19 cellular contexts compared by ENCODE assay signal in the genomic region with DNA sequence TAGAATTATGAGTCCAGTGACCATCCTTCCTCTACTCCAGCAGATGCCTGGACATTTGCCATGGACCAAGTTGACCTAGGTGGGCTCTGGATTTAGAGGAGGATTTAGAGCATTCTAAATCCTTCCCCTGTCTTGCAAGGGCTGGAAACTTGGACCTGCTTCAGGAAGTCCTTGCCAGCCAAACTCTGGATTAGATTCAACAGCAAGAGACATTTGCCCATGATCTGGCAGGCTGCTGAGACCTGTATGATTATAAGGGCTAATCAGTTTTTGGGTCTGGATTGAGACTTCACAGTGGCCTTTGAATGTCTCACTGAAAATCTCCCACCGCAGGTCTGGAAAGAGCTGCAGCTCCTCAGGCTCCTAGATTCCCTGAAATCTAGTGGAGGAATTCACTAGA. TPM values are rescaled to one million over a fixed set of nuclear protein-coding genes. Genes with fewer than 3 reads are reported as not detected.
DNase-seq lines count a peak whose midpoint lies in the region; ATAC-seq and TF ChIP-seq lines count a peak whose summit lies in the region.
"Had no signal": no experiment of that assay in that cellular context is flagged by ENCODE, and none has a peak within 500 bp of the region (broad histone marks: within the 10 kb centered on the region; RNA-seq: fewer than 3 reads in every experiment).

No MANE protein-coding gene starts in this region.

- H4K91ac ChIP-seq in mesenchymal stem cell (ENCODE audit: low read length): no peak overlapping the region

- WGBS in mesenchymal stem cell: 86% methylated on average over 1 of the region's 1 CpG
- 35% methylated on average over 1 of the region's 1 CpG for WGBS in prostate gland

- H3K36me3 ChIP-seq in left ventricle myocardium inferior (no peaks in the 10 kb centered on the region), mesenchymal stem cell (ENCODE audit: control insufficient read depth in 1 of 2, insufficient read depth in 2 of 2, low read depth in 1 of 2, low read length in 2 of 2) (no peaks in the 10 kb centered on the region), prostate gland (no peaks in the 10 kb centered on the region)
- H3K36me3 ChIP-seq: BE2C had no signal

- no peak for DNase-seq in Right ventricle myocardium superior
- no peak for DNase-seq in left ventricle myocardium inferior
- peak; percentile 51 for DNase-seq in SK-N-DZ (ENCODE audit: low spot score)
- no peak for DNase-seq in mesenchymal stem cell
- DNase-seq in prostate gland (ENCODE audit: low spot score): peak; percentile 7
- no peak for DNase-seq in dedifferentiated amniotic fluid mesenchymal stem cell (ENCODE audit: extremely low spot score)
- DNase-seq in ACHN: no peak
- DNase-seq in NOMO-1 (lab: John Stamatoyannopoulos, UW; ENCODE audit: unreplicated experiment in 2 of 2): no peak
- DNase-seq: BE2C; CD4-positive, alpha-beta memory T cell; DMS153; DMS79 treated with DMSO at 0.1 percent for 48 hours; EL; GDM1; GOT3; H9 had no signal

- no peak overlapping the region for H3K4ac ChIP-seq in mesenchymal stem cell (ENCODE audit: low read depth in 1 of 2, low read length in 2 of 2)

- H2BK120ac ChIP-seq in mesenchymal stem cell (ENCODE audit: low read depth, low read length): no peak overlapping the region

- H2AFZ ChIP-seq in mesenchymal stem cell (ENCODE audit: low read depth, low read length): no peak overlapping the region

- H3K14ac ChIP-seq in mesenchymal stem cell (ENCODE audit: low read length in 2 of 2): no peak overlapping the region

- H3K18ac ChIP-seq in mesenchymal stem cell (ENCODE audit: low read depth in 1 of 2, low read length in 2 of 2): no peak overlapping the region

- in situ Hi-C loops in ACHN (cut with HindIII; ENCODE audit: low pct_ligation_motif_present, low pct_unique_long_range_greater_than_20kb, low sequenced_read_pairs): no loop called here

- H3K9me3 ChIP-seq in left ventricle myocardium inferior (replicated peaks) (no peaks in the 10 kb centered on the region), mesenchymal stem cell (ENCODE audit: control insufficient read depth, low read length) (no peaks in the 10 kb centered on the region), prostate gland (no peaks in the 10 kb centered on the region)
- H3K9me3 ChIP-seq: BE2C had no signal

- H3K27ac ChIP-seq in left ventricle myocardium inferior (replicated peaks): no peak overlapping the region
- H3K27ac ChIP-seq in mesenchymal stem cell (ENCODE audit: low read length, poor library complexity, severe bottlenecking): no peak overlapping the region
- H3K27ac ChIP-seq in prostate gland: no peak overlapping the region
- H3K27ac ChIP-seq: C4-2B had no signal

- H4K8ac ChIP-seq in mesenchymal stem cell (ENCODE audit: low read length): peak overlapping the region; percentile 19

- no peak overlapping the region for H2BK15ac ChIP-seq in mesenchymal stem cell (ENCODE audit: low read depth, poor library complexity, severe bottlenecking)

- H3K79me1 ChIP-seq in mesenchymal stem cell (replicated peaks; ENCODE audit: low read length, poor library complexity, severe bottlenecking): no peaks in the 10 kb centered on the region

- intact Hi-C loops in Right ventricle myocardium superior (cut with DNase I) (no loop called here), left ventricle myocardium inferior (cut with micrococcal nuclease) (no loop called here), prostate gland (cut with DNase I) (no loop called here)

- no peak overlapping the region for H2AK5ac ChIP-seq in mesenchymal stem cell (ENCODE audit: low read length, severe bottlenecking)

- TF ChIP-seq CTCF in left ventricle myocardium inferior (IDR thresholded peaks at IDR 0.05; ENCODE audit: borderline replicate concordance): no peak
- TF ChIP-seq CTCF in prostate gland (IDR thresholded peaks at IDR 0.05): no peak

- H3K9ac ChIP-seq in mesenchymal stem cell (ENCODE audit: low read length): no peak overlapping the region

- no peak overlapping the region for H2BK5ac ChIP-seq in mesenchymal stem cell (ENCODE audit: low read depth, low read length, poor library complexity, severe bottlenecking)

- TF ChIP-seq POLR2A in prostate gland (IDR thresholded peaks at IDR 0.05): no peak

- H3K27me3 ChIP-seq in left ventricle myocardium inferior (ENCODE audit: low read depth) (no peaks in the 10 kb centered on the region), mesenchymal stem cell (ENCODE audit: control insufficient read depth in 1 of 2, insufficient read depth in 1 of 2, low read length in 2 of 2) (no peaks in the 10 kb centered on the region), prostate gland (replicated peaks; ENCODE audit: insufficient read depth) (no peaks in the 10 kb centered on the region)
- H3K27me3 ChIP-seq: BE2C had no signal

- H3K4me2 ChIP-seq in mesenchymal stem cell (ENCODE audit: low read length, poor library complexity, severe bottlenecking): no peak overlapping the region

- ATAC-seq in Right ventricle myocardium superior (ENCODE audit: poor library complexity): peak; percentile 81

- H2BK12ac ChIP-seq in mesenchymal stem cell (ENCODE audit: low read length in 2 of 2): no peak overlapping the region

- no peak overlapping the region for H3K23ac ChIP-seq in mesenchymal stem cell (ENCODE audit: low read length in 2 of 2)

- no peak overlapping the region for H3K4me3 ChIP-seq in left ventricle myocardium inferior
- H3K4me3 ChIP-seq in mesenchymal stem cell (ENCODE audit: insufficient read depth in 1 of 2, low read depth in 1 of 2, low read length in 2 of 2): no peak overlapping the region
- H3K4me3 ChIP-seq in prostate gland: no peak overlapping the region

- H3K4me1 ChIP-seq in left ventricle myocardium inferior (peaks cover 15% of the 10 kb centered on the region), mesenchymal stem cell (ENCODE audit: control insufficient read depth, insufficient read depth, low read depth, low read length) (no peaks in the 10 kb centered on the region), prostate gland (replicated peaks) (no peaks in the 10 kb centered on the region)

RNA-seq across cellular contexts. Expression of gene HDGFL1, which starts 13.1 kb away (rescaled TPM):
- not detected for total RNA-seq in Right ventricle myocardium superior
- total RNA-seq in left ventricle myocardium inferior: not detected
- polyA plus RNA-seq in SK-N-DZ (2014; cell fraction: cytosol; rRNA removed): not detected in 2 replicates
- 0.08 TPM in 1 of 2 replicates, not detected in the other for polyA plus RNA-seq in SK-N-DZ (2014; cell fraction: nucleus; rRNA removed)
- polyA plus RNA-seq in mesenchymal stem cell (2013, experiment 1 of 2): not detected
- not detected for polyA plus RNA-seq in mesenchymal stem cell (2013, experiment 2 of 2)
- total RNA-seq in prostate gland: 10 to 100 TPM in 1 of 2 donors, not detected in 1; 14.6 TPM
- total RNA-seq: CD4-positive, alpha-beta memory T cell; H9; HT1080 had no signal
- polyA plus RNA-seq: AG04450; CD4-positive, alpha-beta memory T cell had no signal

Comparison
In these comparisons a context has a peak if more than half of its experiments do, and no peak if none do; other contexts are left out.
1. DNase-seq: peak in SK-N-DZ (single experiment) and prostate gland (single experiment); none in Right ventricle myocardium superior (single experiment), left ventricle myocardium inferior (single experiment), mesenchymal stem cell (single experiment), dedifferentiated amniotic fluid mesenchymal stem cell (single experiment), ACHN (single experiment) and NOMO-1 (0 of 2).